In the genomic region with DNA sequence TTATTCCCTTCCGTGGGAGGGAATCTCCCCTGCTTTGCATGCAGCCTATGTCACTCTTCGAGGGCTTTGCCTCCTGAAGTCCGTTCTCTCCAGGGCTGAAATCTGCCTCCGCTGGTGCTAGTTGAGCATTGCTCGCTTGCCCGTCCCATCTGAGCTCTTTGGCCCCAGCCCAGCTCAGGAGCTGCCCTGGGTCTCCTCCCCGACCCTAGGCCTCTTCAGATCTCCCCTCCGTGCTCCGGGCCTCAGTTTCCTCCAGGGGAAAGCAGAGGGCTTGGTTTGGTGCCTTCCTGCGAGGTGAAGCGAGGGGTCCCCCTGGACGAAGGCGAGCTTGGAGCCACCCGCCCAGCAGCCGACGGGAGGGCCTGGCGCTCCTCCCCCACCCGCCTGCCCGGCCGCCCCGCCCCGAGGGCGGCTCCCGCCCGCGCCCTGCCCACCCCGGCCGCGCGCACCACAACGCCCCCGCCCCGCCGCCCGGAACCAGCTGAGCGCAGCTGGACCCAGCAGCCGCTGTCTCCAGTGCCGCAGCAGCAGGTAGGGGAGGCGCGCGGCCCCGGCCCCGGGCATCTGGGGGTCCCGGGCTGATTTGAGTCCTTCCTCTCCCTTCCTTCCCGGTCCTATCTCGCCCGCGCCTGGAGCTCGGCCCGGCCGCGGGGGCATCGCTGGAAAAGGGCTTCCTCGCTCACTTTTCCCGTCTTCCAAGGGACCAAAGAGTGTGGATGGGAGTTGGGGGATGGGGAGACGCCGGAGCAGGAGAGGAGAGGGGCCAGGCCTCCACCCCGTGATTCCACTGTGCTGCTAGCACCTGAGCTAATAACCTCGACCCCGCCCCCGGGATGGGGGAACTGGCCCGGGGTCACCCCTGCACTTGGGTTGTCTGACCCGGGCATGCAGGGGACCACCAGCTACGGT, we compare ENCODE assay signal across 8 cellular contexts. TPM values are rescaled to one million over a fixed set of nuclear protein-coding genes. Genes with fewer than 3 reads are reported as not detected.
DNase-seq lines count a peak whose midpoint lies in the region; ATAC-seq and TF ChIP-seq lines count a peak whose summit lies in the region.

Gene GSN, plus strand, starts transcription at position 474 of the 909 bp plus-strand sequence. CDS start 33,810 bp downstream, outside the sequence.

- H3K9me3 Mint-ChIP-seq in endothelial cell (ENCODE audit: unreplicated experiment): no peaks in the 10 kb centered on the region

- H3K4me3 Mint-ChIP-seq in endothelial cell (ENCODE audit: unreplicated experiment): peak within 1 kb of the TSS; percentile 89

- peaks cover 16% of the 10 kb centered on the region for H3K36me3 Mint-ChIP-seq in endothelial cell (ENCODE audit: low read depth, unreplicated experiment)

- H3K27ac Mint-ChIP-seq in endothelial cell (ENCODE audit: unreplicated experiment): peak within 1 kb of the TSS; percentile 50

- H3K4me1 Mint-ChIP-seq in endothelial cell (ENCODE audit: unreplicated experiment): peaks cover 44% of the 10 kb centered on the region

- DNase-seq in NCI-H1417 (lab: John Stamatoyannopoulos, UW): peak; percentile 12 to 72 (median 69)
- no peak for DNase-seq in NCI-H1417 treated with DMSO at 0.1 percent for 48 hours (lab: John Stamatoyannopoulos, UW)
- DNase-seq in NCI-H510A (lab: John Stamatoyannopoulos, UW): peak; percentile 75
- peak; percentile 75 for DNase-seq in activated CD8-positive, alpha-beta memory T cell treated with anti-CD3 and anti-CD28 coated beads, Interleukin-2, amount 50 U/mL, for 48 hours
- peak; percentile 75 for DNase-seq in endothelial cell (ENCODE audit: low spot score)
- peak; percentile 96 for DNase-seq in mesenteric fat pad (ENCODE audit: low spot score)
- DNase-seq in stimulated activated CD8-positive, alpha-beta memory T cell treated with anti-CD3 and anti-CD28 coated beads, Interleukin-2, amount 100 ng/mL, for 48 hours (ENCODE audit: low read depth in 2 of 2): peak; percentile 41 to 43

- ATAC-seq in HG02943 (IDR thresholded peaks at IDR 0.05; ENCODE audit: low read depth, unreplicated experiment): peak; percentile 48

- TF ChIP-seq CTCF in endothelial cell (IDR thresholded peaks at IDR 0.05; ENCODE audit: unreplicated experiment): no peak

- H3K27me3 Mint-ChIP-seq in endothelial cell (ENCODE audit: unreplicated experiment): peaks cover 8% of the 10 kb centered on the region

RNA-seq across cellular contexts. Expression of gene GSN, which starts in this region (rescaled TPM):
- total RNA-seq in endothelial cell (ENCODE audit: unreplicated experiment) (205 TPM), mesenteric fat pad (843 TPM)
